ENCODE assay signal across 8 cellular contexts in the genomic region with DNA sequence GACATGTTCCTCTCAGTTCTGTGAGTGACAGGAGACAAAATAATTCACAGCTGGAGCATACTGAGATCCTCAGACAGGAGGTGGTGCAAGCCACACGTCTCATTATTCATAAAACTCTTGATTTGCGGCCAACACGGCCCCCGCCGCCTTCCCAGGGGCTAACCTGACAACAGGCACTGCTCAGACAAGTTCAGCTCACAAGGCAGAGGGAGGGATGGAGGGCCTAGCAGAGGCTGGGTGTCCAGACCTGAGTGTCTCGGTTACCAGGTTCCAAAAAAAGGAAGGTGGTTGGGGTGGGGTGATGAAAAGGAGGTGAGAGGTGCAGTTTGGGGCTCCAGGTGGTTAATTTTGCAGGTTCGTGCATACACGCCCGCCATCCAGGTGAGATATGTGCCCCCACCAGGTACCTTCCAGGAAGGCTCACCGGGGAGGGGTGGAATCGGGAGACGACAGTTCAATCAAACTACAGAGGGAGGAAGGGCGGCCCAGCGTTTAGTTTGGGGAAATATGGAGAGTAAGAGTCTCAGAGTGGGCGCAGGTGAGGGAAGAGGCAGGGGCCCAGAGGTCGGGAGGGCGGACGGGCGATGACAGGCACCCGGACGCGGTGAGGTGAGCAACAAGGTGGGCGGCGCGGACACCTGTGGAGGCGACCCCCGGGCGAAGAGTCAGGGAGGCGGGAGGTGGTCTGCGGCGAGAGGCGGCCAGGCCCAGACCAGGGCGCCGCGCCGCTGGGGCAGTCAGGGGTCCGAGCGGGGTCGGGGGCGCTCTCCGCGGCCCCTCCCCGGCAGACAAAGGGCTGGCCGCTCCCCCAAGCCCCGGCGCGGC. TPM values are rescaled to one million over a fixed set of nuclear protein-coding genes. Genes with fewer than 3 reads are reported as not detected.
DNase-seq lines count a peak whose midpoint lies in the region; ATAC-seq and TF ChIP-seq lines count a peak whose summit lies in the region.

No MANE protein-coding gene starts in this region.

- no peak for TF ChIP-seq POLR2A in stomach (IDR thresholded peaks at IDR 0.05)

- H3K4me3 ChIP-seq in WI38 (ENCODE audit: low read depth, low read length) (peak overlapping the region; percentile 78), duodenal mucosa (ENCODE audit: low read depth in 1 of 2, low read length in 2 of 2) (peak overlapping the region; percentile 84 to 85), mucosa of rectum (ENCODE audit: low read length in 2 of 2) (peak overlapping the region; percentile 76 to 81), stomach (peak overlapping the region; percentile 75 to 95 (median 80))

- H3K4me1 ChIP-seq in duodenal mucosa (ENCODE audit: control insufficient read depth in 1 of 2, insufficient read depth in 2 of 2, low read length in 2 of 2) (peaks cover 27 to 32% of the 10 kb centered on the region in 2 donors), mucosa of rectum (ENCODE audit: control insufficient read depth in 2 of 2, insufficient read depth in 2 of 2, low read length in 2 of 2) (peaks cover 21 to 26% of the 10 kb centered on the region in 2 donors), stomach (peaks cover 23 to 57% (median 36%) of the 10 kb centered on the region in 4 donors)

- ATAC-seq in GM18502 (IDR thresholded peaks at IDR 0.05; ENCODE audit: poor library complexity, unreplicated experiment) (peak; percentile 9), HG03196 (IDR thresholded peaks at IDR 0.05; ENCODE audit: unreplicated experiment) (peak; percentile 10), GM18517 (IDR thresholded peaks at IDR 0.05; ENCODE audit: unreplicated experiment) (no peak)

- intact Hi-C loops in stomach (cut with DNase I; ENCODE audit: low total_unique reads) = no loop called here

- H3K9me3 ChIP-seq in duodenal mucosa (ENCODE audit: control insufficient read depth in 1 of 2, low read length in 2 of 2) (no peaks in the 10 kb centered on the region), mucosa of rectum (ENCODE audit: control insufficient read depth in 2 of 2, low read length in 2 of 2) (no peaks in the 10 kb centered on the region), stomach (no peaks in the 10 kb centered on the region)

- H3K27me3 ChIP-seq in duodenal mucosa (ENCODE audit: control insufficient read depth in 1 of 2, insufficient read depth in 2 of 2, low read length in 2 of 2) = no peaks in the 10 kb centered on the region
- H3K27me3 ChIP-seq in mucosa of rectum (ENCODE audit: control insufficient read depth in 2 of 2, insufficient read depth in 2 of 2, low read length in 2 of 2) = no peaks in the 10 kb centered on the region
- H3K27me3 ChIP-seq in stomach = no peaks in the 10 kb centered on the region

- WGBS in stomach, 5 donors = 1 to 3% (median 1%) methylated on average over 28 to 46 of the region's 47 CpGs

- H3K9ac ChIP-seq in duodenal mucosa (ENCODE audit: low read depth in 1 of 2, low read length in 2 of 2) (peak overlapping the region; percentile 48 to 81), mucosa of rectum (ENCODE audit: low read depth in 1 of 2, low read length in 2 of 2) (peak overlapping the region; percentile 77 to 81)

- no peak for TF ChIP-seq CTCF in WI38 (IDR thresholded peaks at IDR 0.05; ENCODE audit: low read depth, low read length)
- TF ChIP-seq CTCF in stomach (IDR thresholded peaks at IDR 0.05) = no peak

- H3K36me3 ChIP-seq in duodenal mucosa (ENCODE audit: control insufficient read depth in 1 of 2, insufficient read depth in 2 of 2, low read length in 2 of 2) (no peaks in the 10 kb centered on the region), mucosa of rectum (ENCODE audit: control insufficient read depth in 2 of 2, insufficient read depth in 2 of 2, low read length in 2 of 2) (no peaks in the 10 kb centered on the region), stomach (no peaks in the 10 kb centered on the region)

- no peak for TF ChIP-seq EP300 in stomach (IDR thresholded peaks at IDR 0.05)

- DNase-seq in stomach (peak; percentile 34), NCI-H2107 treated with DMSO at 0.1 percent for 48 hours (lab: John Stamatoyannopoulos, UW; ENCODE audit: unreplicated experiment) (no peak)

- H3K27ac ChIP-seq in duodenal mucosa (ENCODE audit: low read depth, low read length) (peak overlapping the region; percentile 75), mucosa of rectum (ENCODE audit: low read depth in 2 of 2, low read length in 2 of 2) (peak overlapping the region; percentile 60 to 63), stomach (peak overlapping the region; percentile 78 to 93 (median 89))

RNA-seq across cellular contexts. Expression of a gene that starts 0.6 kb away (rescaled TPM):
- total RNA-seq in stomach = 10 to 100 TPM; 12.3 to 49.8 (median 34.2) TPM
- polyA plus RNA-seq in stomach = 10 to 100 TPM; 17.2 to 38.5 (median 36.1) TPM

RNA-seq across cellular contexts. Expression of a gene that starts 33.8 kb away (rescaled TPM):
- total RNA-seq in stomach = 10 to 100 TPM in 3 of 5 donors, 1 to 10 TPM in 2; 1.8 to 32.5 (median 10.7) TPM
- polyA plus RNA-seq in stomach = 10 to 100 TPM; 11.7 to 21.7 (median 18.7) TPM

RNA-seq across cellular contexts. Expression of a gene that starts 33.8 kb away (rescaled TPM):
- total RNA-seq in stomach = 10 to 100 TPM in 3 of 5 donors, 1 to 10 TPM in 2; 8.5 to 18.8 (median 10.6) TPM
- 1 to 10 TPM; 3.1 to 4.7 (median 4.7) TPM for polyA plus RNA-seq in stomach
